Comparison of ENCODE assay signal across 28 cellular contexts in genomic region chr9:71936066-71936465, GRCh38. TPM values are rescaled to one million over a fixed set of nuclear protein-coding genes. Genes with fewer than 3 reads are reported as not detected.
DNase-seq lines count a peak whose midpoint lies in the region; ATAC-seq and TF ChIP-seq lines count a peak whose summit lies in the region.
"Had no signal": no experiment of that assay in that cellular context is flagged by ENCODE, and none has a peak within 500 bp of the region (broad histone marks: within the 10 kb centered on the region; RNA-seq: fewer than 3 reads in every experiment).

No MANE protein-coding gene starts in this region.

- no peak overlapping the region for H3K14ac ChIP-seq in H9 (ENCODE audit: insufficient read depth, low read length)

- H3K4me3 Mint-ChIP-seq in H9, result no peak overlapping the region
- no peak overlapping the region for H3K4me3 Mint-ChIP-seq in memory B cell
- no peak overlapping the region for H3K4me3 Mint-ChIP-seq in type B pancreatic cell
- H3K4me3 Mint-ChIP-seq: IgD-negative memory B cell, nephron had no signal

- H3K27ac ChIP-seq in H9 (ENCODE audit: insufficient read length, low read depth, low read length) (no peak overlapping the region), caudate nucleus (ENCODE audit: low read depth, low read length) (peak overlapping the region; percentile 93)
- H3K27ac ChIP-seq: C4-2B, ovary, WERI-Rb-1 had no signal

- H2AFZ ChIP-seq in H9 (ENCODE audit: low read length), result no peak overlapping the region

- H2BK5ac ChIP-seq in H9 (ENCODE audit: insufficient read length, low read length), result no peak overlapping the region

- no peak overlapping the region for H2BK120ac ChIP-seq in H9 (ENCODE audit: low read depth, low read length, poor library complexity, severe bottlenecking)

- no peak overlapping the region for H2AK5ac ChIP-seq in H9 (ENCODE audit: insufficient read length, low read length)

- DNase-seq in H9 (no peak), caudate nucleus (lab: John Stamatoyannopoulos, UW) (no peak), memory B cell (ENCODE audit: low spot score in 2 of 2) (no peak), type B pancreatic cell (ENCODE audit: extremely low spot score, unreplicated experiment) (no peak), NCI-H2171 (lab: John Stamatoyannopoulos, UW) (no peak), left ventricle myocardium superior (no peak), NCI-H748 treated with DMSO at 0.1 percent for 48 hours (lab: John Stamatoyannopoulos, UW) (no peak)
- DNase-seq: activated CD8-positive, alpha-beta memory T cell treated with anti-CD3 and anti-CD28 coated beads, Interleukin-2, amount 50 U/mL, for 4 hours; Caco-2; DND-41; glutamatergic neuron; islet precursor cell; NCI-H1092; NCI-H187; NCI-H69; ovary; retina; small intestine; stimulated activated CD4-positive, alpha-beta T cell treated with anti-CD3 and anti-CD28 coated beads, Interleukin-1b, Interleukin-23, amount 100 ng/mL, for 48 hours; SW 1271; T1000; WERI-Rb-1 had no signal

- H3K56ac ChIP-seq in H9 (ENCODE audit: insufficient read length, low read depth, low read length), result no peak overlapping the region

- no CpG with 5 or more reads among the region's 1 CpG for WGBS in H9 (ENCODE audit: extremely low coverage, insufficient read length, low lambda C conversion rate)

- H3K79me2 ChIP-seq in H9 (ENCODE audit: insufficient read depth, low read length), result peaks cover 2% of the 10 kb centered on the region; the same call in 1 of the 2 replicates

- no peak overlapping the region for H4K5ac ChIP-seq in H9 (ENCODE audit: insufficient read length, low read depth, low read length)

- H3K79me1 ChIP-seq in H9 (ENCODE audit: insufficient read depth, low read depth, low read length, poor library complexity, severe bottlenecking), result no peaks in the 10 kb centered on the region

- H3K4ac ChIP-seq in H9 (ENCODE audit: low read depth, low read length), result no peak overlapping the region

- H3K4me1 ChIP-seq in H9 (ENCODE audit: insufficient read depth, low read length), result no peaks in the 10 kb centered on the region; the same call in 1 of the 2 replicates
- H3K4me1 ChIP-seq: Caco-2 had no signal

- H3K27ac Mint-ChIP-seq in H9 (peak overlapping the region; percentile 49 to 90 (median 80); a peak in 6 of 7 replicates), memory B cell (peak overlapping the region; percentile 37), type B pancreatic cell (peak overlapping the region; percentile 24)
- H3K27ac Mint-ChIP-seq: activated naive CD4-positive, alpha-beta T cell treated with anti-CD3 and anti-CD28 coated beads, Interleukin-2, amount 50 U/mL, for 72 hours; activated T-helper 2 cell treated with anti-CD3 and anti-CD28 coated beads, Interferon-gamma antibody, Interleukin-2, Interleukin-4, amounts not matched to agents 10 μg/mL and 5 μg/mL and 100 μg/mL, durations not matched to agents 14 hours and 24 hours and 36 hours; nephron had no signal

- no peak overlapping the region for H3K23ac ChIP-seq in H9 (ENCODE audit: insufficient read length, low read depth, low read length)

- H2BK15ac ChIP-seq in H9 (ENCODE audit: low read depth, low read length), result no peak overlapping the region

- H4K91ac ChIP-seq in H9 (ENCODE audit: insufficient read length, low read depth, low read length), result no peak overlapping the region

- intact Hi-C loops in left ventricle myocardium superior (cut with micrococcal nuclease), result no loop called here

- H3K23me2 ChIP-seq in H9 (ENCODE audit: insufficient read length, low read depth, low read length, poor library complexity, severe bottlenecking), result no peaks in the 10 kb centered on the region

- no peaks in the 10 kb centered on the region for H3K9me3 Mint-ChIP-seq in H9
- peaks cover 2% of the 10 kb centered on the region for H3K9me3 Mint-ChIP-seq in memory B cell
- no peaks in the 10 kb centered on the region for H3K9me3 Mint-ChIP-seq in type B pancreatic cell
- H3K9me3 Mint-ChIP-seq: activated naive CD4-positive, alpha-beta T cell treated with anti-CD3 and anti-CD28 coated beads, Interleukin-2, amount 50 U/mL, for 72 hours; activated T-helper 2 cell treated with anti-CD3 and anti-CD28 coated beads, Interferon-gamma antibody, Interleukin-2, Interleukin-4, amounts not matched to agents 10 μg/mL and 5 μg/mL and 100 μg/mL, durations not matched to agents 14 hours and 24 hours and 36 hours; IgD-negative memory B cell; nephron had no signal

- H4K20me1 ChIP-seq in H9 (ENCODE audit: control insufficient read depth, insufficient read depth, insufficient read length), result no peaks in the 10 kb centered on the region

- H3K4me1 Mint-ChIP-seq in H9 (peaks cover 16 to 32% of the 10 kb centered on the region in 2 experiments), memory B cell (peaks cover 18% of the 10 kb centered on the region), type B pancreatic cell (ENCODE audit: unreplicated experiment) (peaks cover 7% of the 10 kb centered on the region)

- H3K18ac ChIP-seq in H9 (ENCODE audit: insufficient read length, low read depth, low read length), result no peak overlapping the region

- H3K36me3 Mint-ChIP-seq in H9 (ENCODE audit: insufficient read depth in 1 of 3, low read depth in 3 of 3) (peaks cover 3 to 7% (median 6%) of the 10 kb centered on the region in 3 experiments), memory B cell (peaks cover 10% of the 10 kb centered on the region), type B pancreatic cell (no peaks in the 10 kb centered on the region)

- H2BK20ac ChIP-seq in H9 (ENCODE audit: low read depth, low read length, poor library complexity, severe bottlenecking), result no peak overlapping the region

- no peak for TF ChIP-seq CTCF in H9 (conservative IDR thresholded peaks at IDR 0.05)
- TF ChIP-seq CTCF in type B pancreatic cell (conservative IDR thresholded peaks at IDR 0.05), result no peak

- H3K9me3 ChIP-seq in H9 (ENCODE audit: control insufficient read depth, low read depth, low read length), result no peaks in the 10 kb centered on the region
- H3K9me3 ChIP-seq: Caco-2, ovary had no signal

- H3T11ph ChIP-seq in H9 (ENCODE audit: low read length), result no peak overlapping the region

- no peaks in the 10 kb centered on the region for H3K27me3 ChIP-seq in H9 (ENCODE audit: insufficient read depth, low read length)
- H3K27me3 ChIP-seq: ovary had no signal

- ATAC-seq in memory B cell (ENCODE audit: low read depth), result no peak
- no peak for ATAC-seq in left ventricle myocardium superior
- ATAC-seq: activated naive CD4-positive, alpha-beta T cell treated with anti-CD3 and anti-CD28 coated beads, Interleukin-2, amount 50 U/mL, for 72 hours; GM12878 had no signal

- no peak overlapping the region for H2BK12ac ChIP-seq in H9 (ENCODE audit: insufficient read length, low read depth, low read length)

- H3K9ac ChIP-seq in H9 (ENCODE audit: extremely low read depth, insufficient read length, low read length), result no peak overlapping the region

- H3K27me3 Mint-ChIP-seq in H9 (ENCODE audit: low read depth) (no peaks in the 10 kb centered on the region), memory B cell (no peaks in the 10 kb centered on the region), type B pancreatic cell (no peaks in the 10 kb centered on the region)
- H3K27me3 Mint-ChIP-seq: IgD-negative memory B cell had no signal

- H3K4me2 ChIP-seq in H9 (ENCODE audit: insufficient read depth, insufficient read length, low read length), result no peak overlapping the region

- no peak overlapping the region for H4K8ac ChIP-seq in H9 (replicated peaks; ENCODE audit: insufficient read length, low read depth, low read length)

RNA-seq across cellular contexts. Expression of gene C9orf85, which starts 24.6 kb away (rescaled TPM):
- total RNA-seq in H9 (2021) (14.1 and 14.4 TPM in 2 replicates), type B pancreatic cell (ENCODE audit: low replicate concordance) (11.4 and 17.9 TPM in 2 replicates), left ventricle myocardium superior (7.3 TPM)

RNA-seq across cellular contexts. Expression of gene ABHD17B, which starts 25.1 kb away (rescaled TPM):
- 67.6 and 70.2 TPM in 2 replicates for total RNA-seq in H9 (2021)
- 35.7 and 38.3 TPM in 2 replicates for total RNA-seq in type B pancreatic cell (ENCODE audit: low replicate concordance)
- total RNA-seq in left ventricle myocardium superior, result 11.3 TPM

Comparison
In these comparisons a context has a peak if more than half of its experiments do, and no peak if none do; other contexts are left out.
1. H3K27ac Mint-ChIP-seq: peak in every context shown above with its lines; median percentile 80 in H9; 37 in memory B cell; 24 in type B pancreatic cell.